10 cellular contexts compared by ENCODE assay signal in genomic region chr4:25903905-25904747, GRCh38. TPM values are rescaled to one million over a fixed set of nuclear protein-coding genes. Genes with fewer than 3 reads are reported as not detected.
DNase-seq lines count a peak whose midpoint lies in the region; ATAC-seq lines count a peak whose summit lies in the region.
"Had no signal": no experiment of that assay in that cellular context is flagged by ENCODE, and none has a peak within 500 bp of the region (broad histone marks: within the 10 kb centered on the region; RNA-seq: fewer than 3 reads in every experiment).

No MANE protein-coding gene starts in this region.

- peak; percentile 19 for DNase-seq in M059J (ENCODE audit: low read depth)
- peak; percentile 32 for DNase-seq in mucosa of gallbladder (ENCODE audit: low spot score)
- no peak for DNase-seq in activated CD8-positive, alpha-beta memory T cell treated with anti-CD3 and anti-CD28 coated beads, Interleukin-2, amount 50 U/mL, for 4 hours
- no peak for DNase-seq in Right ventricle myocardium inferior (ENCODE audit: missing footprints)
- DNase-seq: activated CD4-positive, alpha-beta memory T cell treated with anti-CD3 and anti-CD28 coated beads, Interleukin-2, amount 10 ng/mL, durations not matched to agents 7 days and 5 days; activated naive CD4-positive, alpha-beta T cell treated with anti-CD3 and anti-CD28 coated beads, Interleukin-2, amount 50 U/mL, for 16 hours had no signal

- intact Hi-C loops in Right ventricle myocardium inferior (cut with DNase I) = no loop called here

- ATAC-seq in GM18498 (IDR thresholded peaks at IDR 0.05; ENCODE audit: unreplicated experiment) (peak; percentile 75), GM21423 (IDR thresholded peaks at IDR 0.05; ENCODE audit: unreplicated experiment) (peak; percentile 58), HG03457 (IDR thresholded peaks at IDR 0.05; ENCODE audit: unreplicated experiment) (no peak), Right ventricle myocardium inferior (no peak), HG02623 (IDR thresholded peaks at IDR 0.05; ENCODE audit: unreplicated experiment) (no peak)

RNA-seq across cellular contexts. Expression of gene SMIM20, which starts 9.9 kb away (rescaled TPM):
- 50.7 and 54.1 TPM in 2 replicates for total RNA-seq in M059J (2014; rRNA removed; shearing (Covaris generic))
- 34.0 TPM for total RNA-seq in mucosa of gallbladder
- total RNA-seq in Right ventricle myocardium inferior = 41.5 TPM

RNA-seq across cellular contexts. Expression of gene SEL1L3, which starts 41.3 kb away (rescaled TPM):
- 7.1 and 9.1 TPM in 2 replicates for total RNA-seq in M059J (2014; rRNA removed; shearing (Covaris generic))
- total RNA-seq in mucosa of gallbladder (221 TPM), Right ventricle myocardium inferior (3.9 TPM)

Comparison
In these comparisons a context has a peak if more than half of its experiments do, and no peak if none do; other contexts are left out.
1. ATAC-seq: peak in GM18498 (single experiment) and GM21423 (single experiment); none in HG03457 (single experiment), Right ventricle myocardium inferior (single experiment) and HG02623 (single experiment).
2. DNase-seq: peak in M059J (single experiment) and mucosa of gallbladder (single experiment); none in activated CD8-positive, alpha-beta memory T cell treated with anti-CD3 and anti-CD28 coated beads, Interleukin-2, amount 50 U/mL, for 4 hours (single experiment) and Right ventricle myocardium inferior (single experiment).
3. RNA of gene SEL1L3, which starts 41.3 kb away (total RNA-seq): 221 TPM in mucosa of gallbladder (single experiment); 7.1 to 9.1 TPM in M059J and 3.9 TPM in Right ventricle myocardium inferior (single experiment); every median in the first group is over 10 times any median in the second.